Comparison of ENCODE assay signal across 8 cellular contexts in genomic region chr6:46410330-46410953, GRCh38.
DNase-seq lines count a peak whose midpoint lies in the region; ATAC-seq, FAIRE-seq and TF ChIP-seq lines count a peak whose summit lies in the region.

No MANE protein-coding gene starts in this region.

- no peaks in the 10 kb centered on the region for H3K4me1 Mint-ChIP-seq in activated T-helper 17 cell treated with anti-CD3 and anti-CD28 coated beads, Interleukin-2, amount 50 U/mL, for 72 hours

- intact Hi-C loops in adrenal gland (cut with DNase I): loop anchor here in 1 of 2 donors (5.0 kb wide), 1 partner anchor 188 kb away; no protein-coding TSS in a partner anchor
- intact Hi-C loops in testis (cut with DNase I; ENCODE audit: low total_unique reads): loop anchor here (10.0 kb wide), 4 partner anchors 186 to 486 kb away; no protein-coding TSS in a partner anchor

- H3K4me1 ChIP-seq in adrenal gland (replicated peaks in 1 of 2) (peaks cover 0 to 22% of the 10 kb centered on the region in 2 donors), testis (peaks cover 12% of the 10 kb centered on the region)

- TF ChIP-seq CTCF in AG09319 (IDR thresholded peaks at IDR 0.05; ENCODE audit: low read depth, low read length) (peak; percentile 72), adrenal gland (IDR thresholded peaks at IDR 0.05) (peak; percentile 71 to 99 (median 83)), testis (IDR thresholded peaks at IDR 0.05) (peak; percentile 47 to 98 (median 82))

- DNase-seq in AG09319 (ENCODE audit: extremely low read depth, low read depth): peak; percentile 14
- peak; percentile 25 for DNase-seq in GM12891 (ENCODE audit: insufficient read length, low spot score)
- DNase-seq in NCI-H2081 (lab: John Stamatoyannopoulos, UW): peak; percentile 39 to 68
- peak; percentile 28 to 79 (median 39) for DNase-seq in adrenal gland
- DNase-seq in iPS DF 4.7 (ENCODE audit: extremely low read depth, low spot score): peak; percentile 11
- peak; percentile 45 for DNase-seq in testis
- DNase-seq in activated CD4-positive, alpha-beta T cell treated with anti-CD3 and anti-CD28 coated beads for 4 hours: no peak

- H3K4me3 Mint-ChIP-seq in activated T-helper 17 cell treated with anti-CD3 and anti-CD28 coated beads, Interleukin-2, amount 50 U/mL, for 72 hours: no peak overlapping the region

- H3K27me3 Mint-ChIP-seq in activated T-helper 17 cell treated with anti-CD3 and anti-CD28 coated beads, Interleukin-2, amount 50 U/mL, for 72 hours: peaks cover 3% of the 10 kb centered on the region

- FAIRE-seq in GM12891 (lab: Jason Lieb, UNC): no peak

- H3K36me3 Mint-ChIP-seq in activated T-helper 17 cell treated with anti-CD3 and anti-CD28 coated beads, Interleukin-2, amount 50 U/mL, for 72 hours (ENCODE audit: low read depth): no peaks in the 10 kb centered on the region

- TF ChIP-seq POLR2A in GM12891 (IDR thresholded peaks at IDR 0.05; ENCODE audit: low read depth, low read length) (no peak), adrenal gland (IDR thresholded peaks at IDR 0.05) (no peak), testis (IDR thresholded peaks at IDR 0.05) (no peak)

- no peaks in the 10 kb centered on the region for H3K27me3 ChIP-seq in adrenal gland
- no peaks in the 10 kb centered on the region for H3K27me3 ChIP-seq in testis

- H3K9me3 ChIP-seq in adrenal gland (replicated peaks in 1 of 3) (no peaks in the 10 kb centered on the region), testis (no peaks in the 10 kb centered on the region)

- no peak overlapping the region for H3K4me3 ChIP-seq in adrenal gland
- no peak overlapping the region for H3K4me3 ChIP-seq in testis

- H3K9me3 Mint-ChIP-seq in activated T-helper 17 cell treated with anti-CD3 and anti-CD28 coated beads, Interleukin-2, amount 50 U/mL, for 72 hours: no peaks in the 10 kb centered on the region

- no peak overlapping the region for H3K27ac Mint-ChIP-seq in activated T-helper 17 cell treated with anti-CD3 and anti-CD28 coated beads, Interleukin-2, amount 50 U/mL, for 72 hours

- no peaks in the 10 kb centered on the region for H3K36me3 ChIP-seq in adrenal gland (replicated peaks in 1 of 2)
- H3K36me3 ChIP-seq in testis (ENCODE audit: low read depth, missing control alignments): no peaks in the 10 kb centered on the region

- WGBS in adrenal gland, 4 donors: 13 to 30% (median 26%) methylated on average over 5 of the region's 5 CpGs
- 34 to 45% methylated on average over 5 of the region's 5 CpGs for WGBS in testis, 2 donors

- H3K27ac ChIP-seq in adrenal gland (no peak overlapping the region), testis (peak overlapping the region in 1 of 2 donors; percentile 55)

- no peak for ATAC-seq in activated T-helper 17 cell treated with anti-CD3 and anti-CD28 coated beads, Interleukin-2, amount 50 U/mL, for 72 hours (replicated peaks)

TF ChIP-seq in GM12891, 5 proteins besides CTCF, POLR2A, EP300 and RAD21:
- TF ChIP-seq POU2F2 (IDR thresholded peaks at IDR 0.05; ENCODE audit: low read depth, low read length) (no peak), PAX5 (IDR thresholded peaks at IDR 0.05; ENCODE audit: insufficient read depth, low read length, severe bottlenecking) (no peak), TAF1 (IDR thresholded peaks at IDR 0.05; ENCODE audit: low read depth, low read length) (no peak), POLR2AphosphoS5 (IDR thresholded peaks at IDR 0.05; ENCODE audit: low read depth, low read length) (no peak), SPI1 (IDR thresholded peaks at IDR 0.05; ENCODE audit: low read depth, low read length) (no peak)

Comparison
In these comparisons a context has a peak if more than half of its experiments do, and no peak if none do; other contexts are left out.
1. DNase-seq: peak in AG09319 (single experiment), GM12891 (single experiment), NCI-H2081 (2 of 2), adrenal gland (7 of 7), iPS DF 4.7 (single experiment) and testis (single experiment); none in activated CD4-positive, alpha-beta T cell treated with anti-CD3 and anti-CD28 coated beads for 4 hours (0 of 2).
2. Peak in every context shown above with its lines, with median percentiles within 50 percentile points of each other: CTCF ChIP-seq.